ENCODE assay signal across 8 cellular contexts in genomic region chr16:24728891-24729242, GRCh38. TPM values are rescaled to one million over a fixed set of nuclear protein-coding genes. Genes with fewer than 3 reads are reported as not detected.
DNase-seq lines count a peak whose midpoint lies in the region; ATAC-seq, FAIRE-seq and TF ChIP-seq lines count a peak whose summit lies in the region.

No MANE protein-coding gene starts in this region.

- no peaks in the 10 kb centered on the region for H3K27me3 ChIP-seq in cardiac muscle cell
- H3K27me3 ChIP-seq in WERI-Rb-1 (ENCODE audit: insufficient read depth, low read depth, severe bottlenecking), result no peaks in the 10 kb centered on the region
- no peaks in the 10 kb centered on the region for H3K27me3 ChIP-seq in gastroesophageal sphincter
- H3K27me3 ChIP-seq in small intestine (ENCODE audit: control insufficient read depth in 2 of 2, insufficient read depth in 2 of 2, low read length in 2 of 2), result no peaks in the 10 kb centered on the region

- no peak for TF ChIP-seq EP300 in gastroesophageal sphincter (IDR thresholded peaks at IDR 0.05)

- H3K4me3 ChIP-seq in cardiac muscle cell, result peak overlapping the region; percentile 100
- peak overlapping the region; percentile 98 for H3K4me3 ChIP-seq in WERI-Rb-1 (ENCODE audit: low read depth, low read length)
- peak overlapping the region; percentile 75 to 77 for H3K4me3 ChIP-seq in gastroesophageal sphincter
- H3K4me3 ChIP-seq in small intestine (ENCODE audit: low read depth in 1 of 2, low read length in 2 of 2), result peak overlapping the region; percentile 99 to 100

- FAIRE-seq in small intestine (lab: Jason Lieb, UNC), result no peak

- ATAC-seq in Right ventricle myocardium superior (ENCODE audit: poor library complexity) (no peak), gastroesophageal sphincter (no peak)

- WGBS in gastroesophageal sphincter (ENCODE audit: low coverage in 1 of 2), 2 donors, result 6 to 10% methylated on average over 8 of the region's 8 CpGs
- 1 to 4% (median 3%) methylated on average over 8 of the region's 8 CpGs for WGBS in small intestine, 3 donors

- H3K9me3 ChIP-seq in cardiac muscle cell (ENCODE audit: low read depth) (no peaks in the 10 kb centered on the region), WERI-Rb-1 (ENCODE audit: severe bottlenecking) (no peaks in the 10 kb centered on the region), gastroesophageal sphincter (no peaks in the 10 kb centered on the region), small intestine (ENCODE audit: control insufficient read depth, low read depth) (no peaks in the 10 kb centered on the region)

- intact Hi-C loops in Right ventricle myocardium superior (cut with DNase I), result no loop called here

- no peak for TF ChIP-seq POLR2A in gastroesophageal sphincter (IDR thresholded peaks at IDR 0.05)

- DNase-seq in cardiac muscle cell (ENCODE audit: low read depth in 1 of 2, low spot score in 1 of 2) (no peak), Right ventricle myocardium superior (no peak), WERI-Rb-1 (no peak), small intestine (no peak), dedifferentiated amniotic fluid mesenchymal stem cell (ENCODE audit: extremely low spot score) (no peak), midbrain (lab: John Stamatoyannopoulos, UW) (no peak), C1 segment of cervical spinal cord (lab: John Stamatoyannopoulos, UW) (no peak)

- H3K4me1 ChIP-seq in cardiac muscle cell (ENCODE audit: low read depth) (peaks cover 26% of the 10 kb centered on the region), gastroesophageal sphincter (peaks cover 4 to 38% (median 19%) of the 10 kb centered on the region in 3 donors), small intestine (ENCODE audit: control insufficient read depth in 2 of 2, insufficient read depth in 1 of 2, low read depth in 1 of 2, low read length in 1 of 2) (peaks cover 0 to 9% of the 10 kb centered on the region in 2 donors)

- no peaks in the 10 kb centered on the region for H3K36me3 ChIP-seq in cardiac muscle cell
- peaks cover 27% of the 10 kb centered on the region for H3K36me3 ChIP-seq in WERI-Rb-1
- H3K36me3 ChIP-seq in gastroesophageal sphincter, result peaks cover 0 to 10% of the 10 kb centered on the region in 2 donors
- no peaks in the 10 kb centered on the region for H3K36me3 ChIP-seq in small intestine (ENCODE audit: control insufficient read depth in 2 of 2, insufficient read depth in 2 of 2, low read length in 2 of 2)

- TF ChIP-seq CTCF in cardiac muscle cell (IDR thresholded peaks at IDR 0.05; ENCODE audit: low read depth, low read length) (no peak), WERI-Rb-1 (IDR thresholded peaks at IDR 0.05; ENCODE audit: low read depth, low read length) (no peak), gastroesophageal sphincter (IDR thresholded peaks at IDR 0.05) (peak in 1 of 4 experiments; percentile 3)

- H3K27ac ChIP-seq in cardiac muscle cell (peak overlapping the region; percentile 99), WERI-Rb-1 (peak overlapping the region; percentile 87), gastroesophageal sphincter (peak overlapping the region; percentile 81 to 98 (median 96)), small intestine (ENCODE audit: low read depth in 1 of 2, low read length in 1 of 2) (peak overlapping the region; percentile 97 to 98)

RNA-seq across cellular contexts. Expression of gene TNRC6A, which starts 0.6 kb away (rescaled TPM):
- total RNA-seq in cardiac muscle cell, result 20.2 and 33.1 TPM in 2 replicates
- polyA plus RNA-seq in cardiac muscle cell, result 24.5 and 33.7 TPM in 2 replicates
- total RNA-seq in Right ventricle myocardium superior, result 35.6 TPM
- 10 to 100 TPM; 33.4 to 71.1 (median 58.6) TPM for total RNA-seq in gastroesophageal sphincter
- 10 to 100 TPM in 2 of 3 donors, 1 to 10 TPM in 1; 8.1 to 15.9 (median 12.4) TPM for polyA plus RNA-seq in small intestine
